ENCODE assay signal across 1 cellular context in genomic region chr11:113773092-113773415, GRCh38.
TF ChIP-seq lines count a peak whose summit lies in the region.

No MANE protein-coding gene starts in this region.

TF ChIP-seq in GM23338, 12 proteins besides CTCF, POLR2A, EP300 and RAD21 (continued from another document):
- TF ChIP-seq JUNB (IDR thresholded peaks at IDR 0.05; ENCODE audit: unreplicated experiment) (no peak), POLR2AphosphoS5 (IDR thresholded peaks at IDR 0.05; ENCODE audit: low read depth) (no peak), NANOG (IDR thresholded peaks at IDR 0.05; ENCODE audit: borderline replicate concordance) (no peak), ZNF114 (CRISPR knock-in tag; IDR thresholded peaks at IDR 0.05) (no peak), CREB1 (CRISPR knock-in tag; IDR thresholded peaks at IDR 0.05; ENCODE audit: low read depth) (no peak)
